In the genomic region with DNA sequence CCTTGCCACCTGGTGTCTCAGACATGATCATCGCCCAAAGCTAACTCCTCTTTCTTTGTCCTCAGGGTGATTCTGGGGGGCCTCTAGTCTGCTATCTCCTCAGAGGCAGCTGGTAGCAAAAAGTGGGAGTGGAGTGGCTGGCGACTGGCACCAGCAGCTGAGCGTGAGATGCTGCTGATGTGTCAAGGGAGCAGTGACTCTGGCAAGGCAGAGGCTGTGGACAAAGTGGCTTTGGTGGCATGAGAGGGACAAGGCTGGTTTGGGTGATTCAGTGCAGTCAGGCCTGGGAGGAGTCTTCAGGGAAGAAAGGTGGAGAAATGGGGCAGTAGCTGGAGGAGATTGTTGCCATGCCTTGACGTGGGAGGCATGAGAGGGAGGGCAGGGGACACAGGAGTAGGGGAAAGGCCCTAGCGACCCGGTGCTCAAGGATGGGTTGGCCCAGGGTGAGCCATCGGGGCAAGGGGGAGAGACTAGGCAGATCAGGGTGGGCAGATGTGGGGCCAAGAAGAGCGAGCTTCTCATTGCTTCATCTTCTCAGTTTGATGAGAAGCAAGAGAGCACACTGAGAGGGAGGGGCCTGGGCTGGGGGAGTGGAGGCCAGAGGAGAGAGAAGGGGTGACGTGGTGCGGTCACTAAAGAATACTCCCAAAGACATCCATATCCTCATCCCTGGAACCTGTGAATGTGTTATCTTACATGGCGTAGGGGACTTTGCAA, we compare ENCODE assay signal across 24 cellular contexts.
"Had no signal": no experiment of that assay in that cellular context is flagged by ENCODE, and none has a peak within 500 bp of the region (broad histone marks: within the 10 kb centered on the region; RNA-seq: fewer than 3 reads in every experiment).

No MANE protein-coding gene starts in this region.

- H3K27me3 Mint-ChIP-seq: activated CD4-positive, alpha-beta memory T cell treated with anti-CD3 and anti-CD28 coated beads for 36 hours had no signal

- H3K4me3 Mint-ChIP-seq: activated CD4-positive, alpha-beta memory T cell treated with anti-CD3 and anti-CD28 coated beads for 36 hours; activated CD4-positive, alpha-beta T cell treated with anti-CD3 and anti-CD28 coated beads, Interleukin-2, amount 10 ng/mL, durations not matched to agents 7 days and 5 days; activated naive CD8-positive, alpha-beta T cell treated with anti-CD3 and anti-CD28 coated beads, Interleukin-2, amount 10 ng/mL, durations not matched to agents 7 days and 5 days; activated T-cell treated with anti-CD3 and anti-CD28 coated beads, Interleukin-2, amount 50 U/mL, for 72 hours; T-cell had no signal

- H3K27ac Mint-ChIP-seq: activated CD4-positive, alpha-beta memory T cell treated with anti-CD3 and anti-CD28 coated beads for 36 hours; activated CD4-positive, alpha-beta T cell treated with anti-CD3 and anti-CD28 coated beads, Interleukin-2, amount 10 ng/mL, durations not matched to agents 7 days and 5 days; activated naive CD8-positive, alpha-beta T cell treated with anti-CD3 and anti-CD28 coated beads, Interleukin-2, amount 10 ng/mL, durations not matched to agents 7 days and 5 days; activated T-cell treated with anti-CD3 and anti-CD28 coated beads, Interleukin-2, amount 50 U/mL, for 72 hours; T-cell had no signal

- H3K27me3 ChIP-seq: adrenal gland had no signal

- H3K36me3 ChIP-seq: adrenal gland had no signal

- H3K36me3 Mint-ChIP-seq: activated CD4-positive, alpha-beta memory T cell treated with anti-CD3 and anti-CD28 coated beads for 36 hours; activated naive CD8-positive, alpha-beta T cell treated with anti-CD3 and anti-CD28 coated beads, Interleukin-2, amount 10 ng/mL, durations not matched to agents 7 days and 5 days; T-cell had no signal

- H3K9me3 ChIP-seq: adrenal gland had no signal

- H3K4me1 Mint-ChIP-seq: activated CD4-positive, alpha-beta T cell treated with anti-CD3 and anti-CD28 coated beads, Interleukin-2, amount 10 ng/mL, durations not matched to agents 7 days and 5 days; activated naive CD8-positive, alpha-beta T cell treated with anti-CD3 and anti-CD28 coated beads, Interleukin-2, amount 10 ng/mL, durations not matched to agents 7 days and 5 days; T-cell had no signal

- DNase-seq: activated CD4-positive, alpha-beta memory T cell treated with anti-CD3 and anti-CD28 coated beads for 36 hours; activated CD4-positive, alpha-beta T cell treated with anti-CD3 and anti-CD28 coated beads, Interleukin-2, amount 10 ng/mL, durations not matched to agents 7 days and 5 days; activated CD4-positive, CD25-positive, alpha-beta regulatory T cell; activated naive CD4-positive, alpha-beta T cell treated with anti-CD3 and anti-CD28 coated beads, Interleukin-2, amount 50 U/mL, for 16 hours; activated naive CD8-positive, alpha-beta T cell treated with anti-CD3 and anti-CD28 coated beads, Interleukin-2, amount 10 ng/mL, durations not matched to agents 7 days and 5 days; activated T-cell treated with anti-CD3 and anti-CD28 coated beads, Interleukin-2, amount 50 U/mL, for 72 hours; anterior cingulate cortex; Karpas-422; MM.1S; NCI-H1105; NCI-H1436; NCI-H1694 treated with DMSO at 0.1 percent for 48 hours; NCI-H2029 treated with DMSO at 0.1 percent for 48 hours; NCI-H345; NCI-H510A; NCI-H526 treated with DMSO at 0.1 percent for 48 hours; NCI-H82; SIG-M5; T-cell; T-helper 2 cell; T1000 had no signal

- H3K4me3 ChIP-seq: adrenal gland, SK-N-MC had no signal

- ATAC-seq: activated T-cell treated with anti-CD3 and anti-CD28 coated beads, Interleukin-2, amount 50 U/mL, for 72 hours; T-cell had no signal

- H3K27ac ChIP-seq: SK-N-MC, VCaP had no signal

- H3K9me3 Mint-ChIP-seq: activated CD4-positive, alpha-beta memory T cell treated with anti-CD3 and anti-CD28 coated beads for 36 hours; activated CD4-positive, alpha-beta T cell treated with anti-CD3 and anti-CD28 coated beads, Interleukin-2, amount 10 ng/mL, durations not matched to agents 7 days and 5 days; activated naive CD8-positive, alpha-beta T cell treated with anti-CD3 and anti-CD28 coated beads, Interleukin-2, amount 10 ng/mL, durations not matched to agents 7 days and 5 days had no signal
